In genomic region chr2:20390524-20391123, GRCh38 we compare ENCODE assay signal across 15 cellular contexts. TPM values are rescaled to one million over a fixed set of nuclear protein-coding genes. Genes with fewer than 3 reads are reported as not detected.
DNase-seq lines count a peak whose midpoint lies in the region; ATAC-seq and TF ChIP-seq lines count a peak whose summit lies in the region.
"Had no signal": no experiment of that assay in that cellular context is flagged by ENCODE, and none has a peak within 500 bp of the region (broad histone marks: within the 10 kb centered on the region; RNA-seq: fewer than 3 reads in every experiment).

No MANE protein-coding gene starts in this region.

- no peak for TF ChIP-seq EP300 in sigmoid colon (IDR thresholded peaks at IDR 0.05)

- POLR2A ChIA-PET in RWPE1 (lab: Yijun Ruan, JAX; ENCODE audit: low non-redundant PET), result no interaction called here

- TF ChIP-seq CTCF in RWPE1 (conservative IDR thresholded peaks at IDR 0.05; ENCODE audit: low read depth), result no peak
- TF ChIP-seq CTCF in sigmoid colon (IDR thresholded peaks at IDR 0.05), result no peak

- CTCF ChIA-PET in RWPE1 (lab: Yijun Ruan, JAX), result interaction anchor here (0.6 kb wide), 1 partner anchor 37 kb away, joined by 3 read pairs; no protein-coding TSS in a partner anchor

- TF ChIP-seq POLR2A in sigmoid colon (IDR thresholded peaks at IDR 0.05), result no peak

- H3K27me3 ChIP-seq in sigmoid colon, result no peaks in the 10 kb centered on the region
- H3K27me3 ChIP-seq: SJSA1 had no signal

- peak; percentile 31 for DNase-seq in EH (ENCODE audit: low read depth)
- DNase-seq in RWPE1 (ENCODE audit: low spot score), result no peak
- DNase-seq in sigmoid colon, result no peak
- DNase-seq in COLO668 (lab: John Stamatoyannopoulos, UW; ENCODE audit: unreplicated experiment), result no peak
- DNase-seq in kidney glomerular epithelial cell (lab: John Stamatoyannopoulos, UW), result no peak
- no peak for DNase-seq in OCI-M2 (lab: John Stamatoyannopoulos, UW; ENCODE audit: unreplicated experiment)
- DNase-seq: DMS79, NCI-H1417, NCI-H187, NCI-H226, NCI-H526 had no signal

- no peaks in the 10 kb centered on the region for H3K9me3 ChIP-seq in sigmoid colon
- H3K9me3 ChIP-seq: SJSA1 had no signal

- no peaks in the 10 kb centered on the region for H3K36me3 ChIP-seq in sigmoid colon
- H3K36me3 ChIP-seq: SJSA1 had no signal

- intact Hi-C loops in sigmoid colon (cut with DNase I), result no loop called here

- WGBS in sigmoid colon, 2 donors, result 89 to 90% methylated on average over 7 of the region's 7 CpGs

- peaks cover 0 to 5% (median 2%) of the 10 kb centered on the region in 4 donors for H3K4me1 ChIP-seq in sigmoid colon
- H3K4me1 ChIP-seq: SJSA1 had no signal

- H3K27ac ChIP-seq in RWPE1 (peak overlapping the region; percentile 17; the same call in 1 of the 2 replicates), sigmoid colon (peak overlapping the region in 3 of 4 donors; percentile 6 to 44 (median 29))
- H3K27ac ChIP-seq: KMS-11, PC-9, SJSA1 had no signal

- peak; percentile 27 for ATAC-seq in esophagus mucosa

- no peak overlapping the region for H3K4me3 ChIP-seq in sigmoid colon
- H3K4me3 ChIP-seq: PC-9, SJSA1 had no signal

RNA-seq across cellular contexts. Expression of gene PUM2, which starts 40.0 kb away (rescaled TPM):
- 53.6 TPM for total RNA-seq in esophagus mucosa
- total RNA-seq in sigmoid colon, result 10 to 100 TPM; 73.4 to 87.2 (median 83.4) TPM
- polyA plus RNA-seq in sigmoid colon, result 10 to 100 TPM; 30.0 to 36.8 (median 33.1) TPM

RNA-seq across cellular contexts. Expression of gene RHOB, which starts 56.2 kb away (rescaled TPM):
- total RNA-seq in esophagus mucosa, result 32.0 TPM
- 1,000 to 10,000 TPM in 2 of 4 donors, 100 to 1,000 TPM in 2; 753 to 1,323 (median 1,092) TPM for total RNA-seq in sigmoid colon
- polyA plus RNA-seq in sigmoid colon, result 100 to 1,000 TPM in 2 of 3 donors, 10 to 100 TPM in 1; 60.6 to 200 (median 108) TPM

Comparison
In these comparisons a context has a peak if more than half of its experiments do, and no peak if none do; other contexts are left out.
1. RNA of gene RHOB, which starts 56.2 kb away (total RNA-seq): 753 to 1,323 TPM in sigmoid colon; 32.0 TPM in esophagus mucosa (single experiment); every median in the first group is over 10 times any median in the second.